ENCODE assay signal across 14 cellular contexts in the genomic region with DNA sequence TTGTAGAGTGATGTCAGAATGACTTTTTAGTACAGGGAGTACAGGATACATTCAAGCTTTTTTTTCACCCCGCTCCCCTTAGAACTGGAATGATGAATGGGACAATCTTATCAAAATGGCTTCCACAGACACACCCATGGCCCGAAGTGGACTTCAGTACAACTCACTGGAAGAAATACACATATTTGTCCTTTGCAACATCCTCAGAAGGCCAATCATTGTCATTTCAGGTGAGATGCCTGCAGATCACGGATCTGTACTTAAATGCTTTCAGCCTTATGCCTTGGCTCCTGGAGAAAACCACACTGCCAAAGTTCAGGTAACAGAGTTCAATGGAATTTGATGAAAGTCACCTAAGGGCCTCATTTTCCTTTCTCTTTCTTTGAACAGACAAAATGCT. TPM values are rescaled to one million over a fixed set of nuclear protein-coding genes. Genes with fewer than 3 reads are reported as not detected.
DNase-seq lines count a peak whose midpoint lies in the region; ATAC-seq, FAIRE-seq and TF ChIP-seq lines count a peak whose summit lies in the region.
"Had no signal": no experiment of that assay in that cellular context is flagged by ENCODE, and none has a peak within 500 bp of the region (broad histone marks: within the 10 kb centered on the region; RNA-seq: fewer than 3 reads in every experiment).

No MANE protein-coding gene starts in this region.

- BruUV-seq in HepG2 (replicated peaks; lab: Mats Ljungman, UMichigan) = no TSS peak

- H3K4me3 Mint-ChIP-seq in T-helper 2 cell treated with Interferon-gamma antibody and Interleukin-4, amounts not matched to agents 5 μg/mL and 100 μg/mL, for 36 hours = no peak overlapping the region
- no peak overlapping the region for H3K4me3 Mint-ChIP-seq in immature natural killer cell

- no peak for TF ChIP-seq RAD21 in HepG2 (CRISPR knock-in tag; IDR thresholded peaks at IDR 0.05)

- in situ Hi-C loops in HepG2 (cut with HindIII; ENCODE audit: extremely low pct_ligation_motif_present, low pct_unique_long_range_greater_than_20kb) = no loop called here

- TF ChIP-seq POLR2A in HepG2 (IDR thresholded peaks at IDR 0.05; ENCODE audit: insufficient read depth in 1 of 2, low read depth in 2 of 2, low read length in 2 of 2) = 0 out of 4 replicates have a peak, but pooled peaks of 1 of the 2 experiments have one; percentile 7
- TF ChIP-seq POLR2A in right lobe of liver (IDR thresholded peaks at IDR 0.05) = no peak

- 94% methylated on average over 3 of the region's 3 CpGs for WGBS in HepG2 (ENCODE audit: low lambda C conversion rate)
- WGBS in right lobe of liver (ENCODE audit: insufficient coverage, low coverage, low lambda C conversion rate, missing lambda C conversion rate) = 94% methylated on average over 3 of the region's 3 CpGs

- no peaks in the 10 kb centered on the region for H3K9me3 Mint-ChIP-seq in T-helper 2 cell treated with Interferon-gamma antibody and Interleukin-4, amounts not matched to agents 5 μg/mL and 100 μg/mL, for 36 hours
- no peaks in the 10 kb centered on the region for H3K9me3 Mint-ChIP-seq in immature natural killer cell

- H3K36me3 ChIP-seq in HepG2 (replicated peaks in 1 of 2; ENCODE audit: control insufficient read depth in 1 of 2, insufficient read depth in 2 of 2, low read length in 2 of 2) (peaks cover 52 to 91% of the 10 kb centered on the region in 2 experiments), right lobe of liver (peaks cover 13 to 60% (median 38%) of the 10 kb centered on the region in 4 donors), H7 (replicated peaks; ENCODE audit: control insufficient read depth, insufficient read depth, low read length) (no peaks in the 10 kb centered on the region; the same call in 1 of the 2 replicates), SJCRH30 (peaks cover 96% of the 10 kb centered on the region)

- H3K27me3 ChIP-seq in HepG2 (ENCODE audit: control insufficient read depth in 1 of 2, insufficient read depth in 2 of 2, low read length in 2 of 2) (no peaks in the 10 kb centered on the region), right lobe of liver (no peaks in the 10 kb centered on the region), H7 (ENCODE audit: control insufficient read depth, insufficient read depth, low read length) (no peaks in the 10 kb centered on the region), SJCRH30 (no peaks in the 10 kb centered on the region)
- H3K27me3 ChIP-seq: hepatocyte, right atrium auricular region had no signal

- no peak for FAIRE-seq in HepG2 (lab: Jason Lieb, UNC)

- DNase-seq in HepG2 (ENCODE audit: low spot score) (no peak), right lobe of liver (no peak), immature natural killer cell (peak in 2 of 3 donors; percentile 3 to 7), H7 (no peak), SJCRH30 (no peak), HCEC 1CT (no peak)
- no peak for DNase-seq in T-helper 2 cell treated with Interferon-gamma antibody and Interleukin-4, amounts not matched to agents 5 μg/mL and 100 μg/mL, for 36 hours (ENCODE audit: low spot score)
- DNase-seq: AML-193, DMS153, NCI-H1694 treated with DMSO at 0.1 percent for 48 hours, NCI-H2227 treated with DMSO at 0.1 percent for 48 hours, RPMI8226 had no signal

- H3K27ac Mint-ChIP-seq in T-helper 2 cell treated with Interferon-gamma antibody and Interleukin-4, amounts not matched to agents 5 μg/mL and 100 μg/mL, for 36 hours = peak overlapping the region; percentile 57
- peak overlapping the region in 1 of 6 donors; percentile 59 for H3K27ac Mint-ChIP-seq in immature natural killer cell

- TF ChIP-seq EP300 in HepG2 (IDR thresholded peaks at IDR 0.05; ENCODE audit: low read depth in 2 of 2, low read length in 2 of 2) (no peak), HepG2 (CRISPR knock-in tag; IDR thresholded peaks at IDR 0.05; ENCODE audit: borderline replicate concordance) (no peak)

- H4K20me1 ChIP-seq in HepG2 (ENCODE audit: insufficient read depth, low read length) = peaks cover 58% of the 10 kb centered on the region

- H3K4me2 ChIP-seq in HepG2 (ENCODE audit: low read depth, low read length) = no peak overlapping the region
- H3K4me2 ChIP-seq: hepatocyte had no signal

- H3K4me3 ChIP-seq in HepG2 (replicated peaks in 1 of 3; ENCODE audit: insufficient read depth in 1 of 3, low read depth in 2 of 3, low read length in 3 of 3) = no peak overlapping the region
- H3K4me3 ChIP-seq in right lobe of liver = no peak overlapping the region
- no peak overlapping the region for H3K4me3 ChIP-seq in H7 (ENCODE audit: insufficient read depth, low read depth, low read length)
- H3K4me3 ChIP-seq in SJCRH30 = no peak overlapping the region
- H3K4me3 ChIP-seq: hepatocyte, right atrium auricular region had no signal

- POLR2A ChIA-PET in HepG2 (lab: Yijun Ruan, JAX) = no interaction called here

- no peak for ATAC-seq in HepG2
- ATAC-seq in right lobe of liver = no peak

- H3K27ac ChIP-seq in HepG2 (ENCODE audit: extremely low read length, insufficient read depth, low read length) = no peak overlapping the region
- H3K27ac ChIP-seq in right lobe of liver = no peak overlapping the region
- no peak overlapping the region for H3K27ac ChIP-seq in SJCRH30
- H3K27ac ChIP-seq: hepatocyte, right atrium auricular region had no signal

- H3K36me3 Mint-ChIP-seq in T-helper 2 cell treated with Interferon-gamma antibody and Interleukin-4, amounts not matched to agents 5 μg/mL and 100 μg/mL, for 36 hours (ENCODE audit: low read depth) = peaks cover 84% of the 10 kb centered on the region
- H3K36me3 Mint-ChIP-seq in immature natural killer cell = peaks cover 51 to 85% (median 62%) of the 10 kb centered on the region in 3 donors

- CTCF ChIA-PET in HepG2 (lab: Yijun Ruan, JAX; ENCODE audit: low intra/inter-chr PET ratio, low total read pairs) = no interaction called here

- H3K9ac ChIP-seq in HepG2 (ENCODE audit: insufficient read depth, low read depth, low read length) = no peak overlapping the region

- intact Hi-C loops in HepG2 (cut with micrococcal nuclease; ENCODE audit: unreplicated experiment) (no loop called here), right lobe of liver (cut with DNase I) (no loop called here)

- no peaks in the 10 kb centered on the region for H3K27me3 Mint-ChIP-seq in T-helper 2 cell treated with Interferon-gamma antibody and Interleukin-4, amounts not matched to agents 5 μg/mL and 100 μg/mL, for 36 hours (ENCODE audit: low read depth)
- peaks cover 28 to 67% (median 58%) of the 10 kb centered on the region in 3 donors for H3K27me3 Mint-ChIP-seq in immature natural killer cell (ENCODE audit: low read depth in 3 of 3)

- peaks cover 63% of the 10 kb centered on the region for H3K79me2 ChIP-seq in HepG2 (ENCODE audit: insufficient read depth, low read length)

- H2AFZ ChIP-seq in HepG2 (ENCODE audit: low read length) = no peak overlapping the region
- H2AFZ ChIP-seq: hepatocyte had no signal

- no peak for TF ChIP-seq CTCF in HepG2 (CRISPR knock-in tag; IDR thresholded peaks at IDR 0.05)
- no peak for TF ChIP-seq CTCF in right lobe of liver (IDR thresholded peaks at IDR 0.05)

- H3K4me1 ChIP-seq in HepG2 (ENCODE audit: insufficient read depth, low read length) (peaks cover 53% of the 10 kb centered on the region), right lobe of liver (peaks cover 0 to 34% (median 2%) of the 10 kb centered on the region in 4 donors), SJCRH30 (peaks cover 26% of the 10 kb centered on the region)

- H3K4me1 Mint-ChIP-seq in T-helper 2 cell treated with Interferon-gamma antibody and Interleukin-4, amounts not matched to agents 5 μg/mL and 100 μg/mL, for 36 hours (ENCODE audit: low read depth) = peaks cover 57% of the 10 kb centered on the region
- H3K4me1 Mint-ChIP-seq in immature natural killer cell = peaks cover 38 to 67% of the 10 kb centered on the region in 2 donors

- no peaks in the 10 kb centered on the region for H3K9me3 ChIP-seq in HepG2 (ENCODE audit: low read length)
- H3K9me3 ChIP-seq in right lobe of liver = no peaks in the 10 kb centered on the region
- H3K9me3 ChIP-seq in SJCRH30 (replicated peaks) = no peaks in the 10 kb centered on the region
- H3K9me3 ChIP-seq: right atrium auricular region had no signal

TF ChIP-seq in HepG2, 621 proteins besides CTCF, POLR2A, EP300 and RAD21:
- TF ChIP-seq RARG (CRISPR knock-in tag; IDR thresholded peaks at IDR 0.05; ENCODE audit: low read depth) (no peak), RBFOX2 (IDR thresholded peaks at IDR 0.05; ENCODE audit: low read depth, low read length) (peak; percentile 67), ZBTB42 (CRISPR knock-in tag; IDR thresholded peaks at IDR 0.05) (0 out of 2 replicates have a peak, but pooled peaks have one; percentile 42)

RNA-seq across cellular contexts. Expression of gene TNFAIP3, which starts 8.5 kb away (rescaled TPM):
- total RNA-seq in HepG2 (2016; rRNA removed; fragmentation: Illumina TruSeq; extraction: Trizol) = 24.7 and 28.2 TPM in 2 replicates
- total RNA-seq in HepG2 (2016; cell fraction: cytosol; rRNA removed; fragmentation: Illumina TruSeq; extraction: Trizol; ENCODE audit: low read depth) = 2.2 and 2.6 TPM in 2 replicates
- total RNA-seq in HepG2 (2016; cell fraction: insoluble cytoplasmic fraction; rRNA removed; fragmentation: Illumina TruSeq; extraction: Trizol) = 18.9 and 27.7 TPM in 2 replicates
- 8.2 and 8.6 TPM in 2 replicates for total RNA-seq in HepG2 (2016; cell fraction: membrane; rRNA removed; fragmentation: Illumina TruSeq; extraction: Trizol)
- total RNA-seq in HepG2 (2016; cell fraction: nucleus; rRNA removed; fragmentation: Illumina TruSeq; extraction: Trizol) = 61.9 and 64.1 TPM in 2 replicates
- polyA plus RNA-seq in HepG2 (2011; rRNA removed) = 47.1 and 49.6 TPM in 2 replicates
- polyA plus RNA-seq in HepG2 (2011; cell fraction: cytosol; rRNA removed) = 22.2 and 24.7 TPM in 2 replicates
- polyA plus RNA-seq in HepG2 (2011; cell fraction: nucleus; rRNA removed) = 144 and 150 TPM in 2 replicates
- polyA plus RNA-seq in HepG2 (2012) = 30.0 and 33.6 TPM in 2 replicates
- 1.00 and 1.1 TPM in 2 replicates for polyA plus RNA-seq in HepG2 (2016; cell fraction: cytosol; fragmentation: Illumina TruSeq; extraction: Trizol; ENCODE audit: low read depth)
- 21.4 and 27.8 TPM in 2 replicates for polyA plus RNA-seq in HepG2 (2016; cell fraction: insoluble cytoplasmic fraction; fragmentation: Illumina TruSeq; extraction: Trizol; ENCODE audit: low read depth)
- polyA plus RNA-seq in HepG2 (2016; cell fraction: membrane; fragmentation: Illumina TruSeq; extraction: Trizol; ENCODE audit: low read depth) = 3.4 and 4.2 TPM in 2 replicates
- polyA plus RNA-seq in HepG2 (2016; cell fraction: nucleus; fragmentation: Illumina TruSeq; extraction: Trizol; ENCODE audit: insufficient read depth, low read depth) = 121 and 138 TPM in 2 replicates
- polyA minus RNA-seq in HepG2 (2011; rRNA and poly(A)+ RNA removed; ENCODE audit: low replicate concordance) = 2.9 and 35.1 TPM in 2 replicates
- 30.0 and 32.5 TPM in 2 replicates for polyA minus RNA-seq in HepG2 (2011; cell fraction: cytosol; rRNA and poly(A)+ RNA removed)
- 52.7 and 61.8 TPM in 2 replicates for polyA minus RNA-seq in HepG2 (2011; cell fraction: nucleus; rRNA and poly(A)+ RNA removed)
- 10 to 100 TPM in 5 of 6 experiments, 1 to 10 TPM in 1; 8.3 to 38.1 (median 13.6) TPM for total RNA-seq in right lobe of liver
- polyA plus RNA-seq in immature natural killer cell = 100 to 1,000 TPM in 2 of 3 donors, 10 to 100 TPM in 1; 55.8 to 118 (median 117) TPM
- 1.2 and 1.7 TPM in 2 replicates for total RNA-seq in H7 (2014; rRNA removed; shearing (Covaris generic))
- 39.7 and 39.9 TPM in 2 replicates for total RNA-seq in SJCRH30 (2014; rRNA removed; shearing (Covaris generic))

Comparison
In these comparisons a context has a peak if more than half of its experiments do, and no peak if none do; other contexts are left out.
1. DNase-seq: peak in immature natural killer cell (2 of 3); none in HepG2 (single experiment), right lobe of liver (0 of 3), T-helper 2 cell treated with Interferon-gamma antibody and Interleukin-4, amounts not matched to agents 5 μg/mL and 100 μg/mL, for 36 hours (single experiment), H7 (single experiment), SJCRH30 (0 of 2) and HCEC 1CT (single experiment).